31 cellular contexts compared by ENCODE assay signal in genomic region chr3:59775106-59775505, GRCh38.
DNase-seq lines count a peak whose midpoint lies in the region; ATAC-seq and TF ChIP-seq lines count a peak whose summit lies in the region.
"Had no signal": no experiment of that assay in that cellular context is flagged by ENCODE, and none has a peak within 500 bp of the region (broad histone marks: within the 10 kb centered on the region; RNA-seq: fewer than 3 reads in every experiment).

No MANE protein-coding gene starts in this region.

- TF ChIP-seq POLR2A in ovary (IDR thresholded peaks at IDR 0.05): no peak

- ATAC-seq in DND-41 (ENCODE audit: insufficient read depth, low read depth): no peak
- no peak for ATAC-seq in GM21786 (IDR thresholded peaks at IDR 0.05; ENCODE audit: unreplicated experiment)
- ATAC-seq: activated CD8-positive, alpha-beta memory T cell treated with anti-CD3 and anti-CD28 coated beads, Interleukin-2, amount 10 ng/mL, durations not matched to agents 7 days and 5 days; activated T-cell treated with anti-CD3 and anti-CD28 coated beads, Interleukin-2, amount 50 U/mL, for 72 hours; effector memory CD8-positive, alpha-beta T cell; left lobe of liver; psoas muscle; Right ventricle myocardium inferior; stimulated activated naive CD8-positive, alpha-beta T cell treated with anti-CD3 and anti-CD28 coated beads, Interleukin-15, amount 100 ng/mL, for 72 hours had no signal

- H3K4me3 ChIP-seq in DND-41 (ENCODE audit: low read depth in 1 of 2, low read length in 2 of 2) (no peak overlapping the region), osteoblast (ENCODE audit: insufficient read depth, low read length) (no peak overlapping the region), ovary (no peak overlapping the region)
- H3K4me3 ChIP-seq: coronary artery, hepatocyte, psoas muscle had no signal

- no peak overlapping the region for H3K9ac ChIP-seq in DND-41 (ENCODE audit: low read depth, low read length)

- H3K27ac Mint-ChIP-seq in brain: peak overlapping the region in 3 of 5 experiments; percentile 30 to 59 (median 47)
- H3K27ac Mint-ChIP-seq: activated CD8-positive, alpha-beta memory T cell treated with anti-CD3 and anti-CD28 coated beads, Interleukin-2, amount 10 ng/mL, durations not matched to agents 7 days and 5 days; activated T-cell treated with anti-CD3 and anti-CD28 coated beads, Interleukin-2, amount 50 U/mL, for 72 hours; effector memory CD8-positive, alpha-beta T cell; stimulated activated naive CD8-positive, alpha-beta T cell treated with anti-CD3 and anti-CD28 coated beads, Interleukin-15, amount 100 ng/mL, for 72 hours had no signal

- H4K20me1 ChIP-seq in DND-41 (ENCODE audit: insufficient read depth, low read length): peaks cover 12% of the 10 kb centered on the region; the same call in 1 of the 2 replicates
- H4K20me1 ChIP-seq in osteoblast (ENCODE audit: insufficient read depth, low read length): no peaks in the 10 kb centered on the region

- intact Hi-C loops in ovary (cut with DNase I): no loop called here

- H3K27me3 Mint-ChIP-seq in brain: peaks cover 18% of the 10 kb centered on the region

- TF ChIP-seq CTCF in DND-41 (IDR thresholded peaks at IDR 0.05; ENCODE audit: borderline replicate concordance, extremely low read depth, low read length, poor library complexity, severe bottlenecking) (no peak), brain (conservative IDR thresholded peaks at IDR 0.05) (no peak), osteoblast (IDR thresholded peaks at IDR 0.05; ENCODE audit: extremely low read depth, low read depth, low read length) (no peak), ovary (IDR thresholded peaks at IDR 0.05) (no peak)

- TF ChIP-seq EP300 in ovary (IDR thresholded peaks at IDR 0.05): no peak

- H3K4me1 ChIP-seq in DND-41 (ENCODE audit: insufficient read depth, low read length): peaks cover 60% of the 10 kb centered on the region
- peaks cover 34% of the 10 kb centered on the region for H3K4me1 ChIP-seq in osteoblast (ENCODE audit: insufficient read depth, low read length)
- H3K4me1 ChIP-seq in ovary (ENCODE audit: insufficient read depth): no peaks in the 10 kb centered on the region
- H3K4me1 ChIP-seq: BE2C, psoas muscle had no signal

- no peaks in the 10 kb centered on the region for H3K9me3 Mint-ChIP-seq in brain
- H3K9me3 Mint-ChIP-seq: CD8-positive, alpha-beta memory T cell; effector memory CD8-positive, alpha-beta T cell; stimulated activated naive CD8-positive, alpha-beta T cell treated with anti-CD3 and anti-CD28 coated beads, Interleukin-15, amount 100 ng/mL, for 72 hours had no signal

- 81 to 89% (median 88%) methylated on average over 6 of the region's 6 CpGs for whole genome bisulfite sequencing in ovary, 3 donors

- H2AFZ ChIP-seq in DND-41 (ENCODE audit: low read depth, low read length) (no peak overlapping the region), osteoblast (ENCODE audit: low read length) (no peak overlapping the region)
- H2AFZ ChIP-seq: hepatocyte had no signal

- H3K4me3 Mint-ChIP-seq in brain: no peak overlapping the region
- H3K4me3 Mint-ChIP-seq: activated CD8-positive, alpha-beta memory T cell treated with anti-CD3 and anti-CD28 coated beads, Interleukin-2, amount 10 ng/mL, durations not matched to agents 7 days and 5 days; activated T-cell treated with anti-CD3 and anti-CD28 coated beads, Interleukin-2, amount 50 U/mL, for 72 hours; effector memory CD8-positive, alpha-beta T cell; stimulated activated naive CD8-positive, alpha-beta T cell treated with anti-CD3 and anti-CD28 coated beads, Interleukin-15, amount 100 ng/mL, for 72 hours had no signal

- H3K79me2 ChIP-seq in DND-41 (ENCODE audit: insufficient read depth, low read length) (no peaks in the 10 kb centered on the region), osteoblast (ENCODE audit: insufficient read depth, low read length) (no peaks in the 10 kb centered on the region)
- H3K79me2 ChIP-seq: hepatocyte had no signal

- peaks cover 51% of the 10 kb centered on the region for H3K4me1 Mint-ChIP-seq in brain

- H3K4me2 ChIP-seq in DND-41 (ENCODE audit: insufficient read depth, low read length) (no peak overlapping the region), osteoblast (ENCODE audit: insufficient read depth, low read length) (peak overlapping the region; percentile 65)
- H3K4me2 ChIP-seq: hepatocyte had no signal

- H3K9me3 ChIP-seq in DND-41 (ENCODE audit: insufficient read depth, low read length, severe bottlenecking) (no peaks in the 10 kb centered on the region), KOPT-K1 (ENCODE audit: insufficient read depth, low read length, poor library complexity, severe bottlenecking) (peaks cover 10% of the 10 kb centered on the region), osteoblast (ENCODE audit: low read depth, low read length) (no peaks in the 10 kb centered on the region), ovary (no peaks in the 10 kb centered on the region)
- H3K9me3 ChIP-seq: BE2C, neutrophil, psoas muscle had no signal

- H3K27me3 ChIP-seq in DND-41 (ENCODE audit: insufficient read depth, low read length, poor library complexity) (no peaks in the 10 kb centered on the region), osteoblast (ENCODE audit: insufficient read depth, low read length) (no peaks in the 10 kb centered on the region), ovary (no peaks in the 10 kb centered on the region)
- H3K27me3 ChIP-seq: BE2C, hepatocyte, neutrophil had no signal

- H3K27ac ChIP-seq in DND-41 (ENCODE audit: low read length) (peak overlapping the region; percentile 23; the same call in 1 of the 2 replicates), KOPT-K1 (ENCODE audit: low read depth, low read length, poor library complexity, severe bottlenecking) (peak overlapping the region; percentile 87), osteoblast (ENCODE audit: low read depth, low read length) (peak overlapping the region; percentile 79), ovary (no peak overlapping the region)
- H3K27ac ChIP-seq: coronary artery, hepatocyte, neutrophil, psoas muscle had no signal

- DNase-seq in DND-41 (no peak), osteoblast (ENCODE audit: insufficient read length, low spot score, missing footprints) (no peak), ovary (no peak), NCI-H187 treated with DMSO at 0.1 percent for 48 hours (lab: John Stamatoyannopoulos, UW) (no peak), anterior cingulate cortex (lab: John Stamatoyannopoulos, UW) (no peak)
- DNase-seq: activated CD4-positive, CD25-positive, alpha-beta regulatory T cell; activated CD8-positive, alpha-beta memory T cell treated with anti-CD3 and anti-CD28 coated beads, Interleukin-2, amount 10 ng/mL, durations not matched to agents 7 days and 5 days; activated naive CD4-positive, alpha-beta T cell; activated T-cell treated with anti-CD3 and anti-CD28 coated beads, Interleukin-2, amount 50 U/mL, for 72 hours; BE2C; CD8-positive, alpha-beta memory T cell; DMS 273 treated with DMSO at 0.1 percent for 48 hours; effector memory CD8-positive, alpha-beta T cell; GF-D8; KBM-7; mesendoderm; NCI-H1436 treated with DMSO at 0.1 percent for 48 hours; psoas muscle; small intestine; stimulated activated CD4-positive, alpha-beta T cell treated with anti-CD3 and anti-CD28 coated beads, Interleukin-1b, Interleukin-23, amount 100 ng/mL, for 48 hours; stimulated activated CD8-positive, alpha-beta memory T cell treated with anti-CD3 and anti-CD28 coated beads, Interleukin-4, amount 100 ng/mL, for 48 hours; stimulated activated naive CD8-positive, alpha-beta T cell treated with anti-CD3 and anti-CD28 coated beads, Interleukin-15, amount 100 ng/mL, for 72 hours; T-helper 9 cell had no signal

- no peaks in the 10 kb centered on the region for H3K36me3 Mint-ChIP-seq in brain
- H3K36me3 Mint-ChIP-seq: CD8-positive, alpha-beta memory T cell had no signal

- H3K36me3 ChIP-seq in DND-41 (ENCODE audit: insufficient read depth, low read length) (peaks cover 5% of the 10 kb centered on the region), KOPT-K1 (ENCODE audit: insufficient read depth, low read length) (no peaks in the 10 kb centered on the region), osteoblast (ENCODE audit: insufficient read depth, low read length) (no peaks in the 10 kb centered on the region), ovary (no peaks in the 10 kb centered on the region)
- H3K36me3 ChIP-seq: BE2C, neutrophil had no signal

Comparison
In these comparisons a context has a peak if more than half of its experiments do, and no peak if none do; other contexts are left out.
1. H3K27ac ChIP-seq: peak in DND-41 (single experiment), KOPT-K1 (single experiment) and osteoblast (single experiment); none in ovary (0 of 2).